Comparison of ENCODE assay signal across 6 cellular contexts in genomic region chr17:7323731-7324437, GRCh38. TPM values are rescaled to one million over a fixed set of nuclear protein-coding genes. Genes with fewer than 3 reads are reported as not detected.
DNase-seq lines count a peak whose midpoint lies in the region; ATAC-seq and TF ChIP-seq lines count a peak whose summit lies in the region.

No MANE protein-coding gene starts in this region.

- H3K27ac Mint-ChIP-seq in central memory CD8-positive, alpha-beta T cell (ENCODE audit: low read depth), result no peak overlapping the region
- H3K27ac Mint-ChIP-seq in progenitor cell of endocrine pancreas, result no peak overlapping the region

- POLR2A ChIA-PET in RWPE1 (lab: Yijun Ruan, JAX; ENCODE audit: low non-redundant PET), result no interaction called here

- peaks cover 17% of the 10 kb centered on the region for H3K4me1 Mint-ChIP-seq in central memory CD8-positive, alpha-beta T cell
- H3K4me1 Mint-ChIP-seq in progenitor cell of endocrine pancreas (ENCODE audit: low read depth), result peaks cover 11% of the 10 kb centered on the region

- DNase-seq in AG09309 (ENCODE audit: low read depth) (no peak), RWPE1 (ENCODE audit: low spot score) (peak; percentile 36), progenitor cell of endocrine pancreas (ENCODE audit: low spot score, unreplicated experiment) (peak; percentile 69), middle frontal gyrus (ENCODE audit: extremely low spot score, low spot score) (no peak)
- peak; percentile 54 to 67 for DNase-seq in central memory CD8-positive, alpha-beta T cell (ENCODE audit: low spot score in 2 of 2)

- no peaks in the 10 kb centered on the region for H3K27me3 Mint-ChIP-seq in central memory CD8-positive, alpha-beta T cell
- no peaks in the 10 kb centered on the region for H3K27me3 Mint-ChIP-seq in progenitor cell of endocrine pancreas

- peak; percentile 92 for TF ChIP-seq CTCF in AG09309 (IDR thresholded peaks at IDR 0.05; ENCODE audit: control insufficient read depth, insufficient read depth, low read depth, low read length, missing control alignments)
- peak; percentile 85 for TF ChIP-seq CTCF in RWPE1 (conservative IDR thresholded peaks at IDR 0.05; ENCODE audit: low read depth)
- TF ChIP-seq CTCF in progenitor cell of endocrine pancreas (IDR thresholded peaks at IDR 0.05; ENCODE audit: unreplicated experiment), result peak; percentile 83

- H3K9me3 Mint-ChIP-seq in central memory CD8-positive, alpha-beta T cell, result no peaks in the 10 kb centered on the region
- H3K9me3 Mint-ChIP-seq in progenitor cell of endocrine pancreas (ENCODE audit: low read depth), result no peaks in the 10 kb centered on the region

- peak overlapping the region; percentile 33 for H3K27ac ChIP-seq in RWPE1

- H3K36me3 Mint-ChIP-seq in central memory CD8-positive, alpha-beta T cell (ENCODE audit: insufficient read depth), result peaks cover 10% of the 10 kb centered on the region
- peaks cover 9% of the 10 kb centered on the region for H3K36me3 Mint-ChIP-seq in progenitor cell of endocrine pancreas (ENCODE audit: insufficient read depth)

- no peak overlapping the region for H3K4me3 ChIP-seq in AG09309 (ENCODE audit: control insufficient read depth, low read depth, low read length)

- CTCF ChIA-PET in RWPE1 (lab: Yijun Ruan, JAX), result interaction anchor here (0.6 to 1.0 kb wide), 3 partner anchors 9 to 221 kb away, joined by 3 read pairs; partner anchors contain the start of gene GPS2

- no peak overlapping the region for H3K4me3 Mint-ChIP-seq in central memory CD8-positive, alpha-beta T cell
- no peak overlapping the region for H3K4me3 Mint-ChIP-seq in progenitor cell of endocrine pancreas (ENCODE audit: low read depth)

- no peak for ATAC-seq in central memory CD8-positive, alpha-beta T cell (replicated peaks; ENCODE audit: extremely low read depth, poor library complexity, severe bottlenecking)
- no peak for ATAC-seq in GM18519 (IDR thresholded peaks at IDR 0.05; ENCODE audit: low FRiP score, unreplicated experiment)

RNA-seq across cellular contexts. Expression of gene NEURL4, which starts 5.3 kb away (rescaled TPM):
- total RNA-seq in progenitor cell of endocrine pancreas, result 75.2 TPM in 2 replicates

RNA-seq across cellular contexts. Expression of gene GPS2, which starts 8.7 kb away (rescaled TPM):
- total RNA-seq in progenitor cell of endocrine pancreas, result 77.1 and 81.1 TPM in 2 replicates

RNA-seq across cellular contexts. Expression of gene ACAP1, which starts 12.4 kb away (rescaled TPM):
- 1.0 TPM in 1 of 2 replicates, not detected in the other for total RNA-seq in progenitor cell of endocrine pancreas

RNA-seq across cellular contexts. Expression of gene EIF5A, which starts 16.5 kb away (rescaled TPM):
- total RNA-seq in progenitor cell of endocrine pancreas, result 323 and 338 TPM in 2 replicates

RNA-seq across cellular contexts. Expression of gene KCTD11, which starts 28.1 kb away (rescaled TPM):
- total RNA-seq in progenitor cell of endocrine pancreas, result 11.3 and 12.4 TPM in 2 replicates

Comparison
In these comparisons a context has a peak if more than half of its experiments do, and no peak if none do; other contexts are left out.
1. DNase-seq: peak in RWPE1 (single experiment), central memory CD8-positive, alpha-beta T cell (2 of 2) and progenitor cell of endocrine pancreas (single experiment); none in AG09309 (single experiment) and middle frontal gyrus (single experiment).
2. Peak in every context shown above with its lines, with median percentiles within 50 percentile points of each other: CTCF ChIP-seq.